ENCODE assay signal across 10 cellular contexts in the genomic region with DNA sequence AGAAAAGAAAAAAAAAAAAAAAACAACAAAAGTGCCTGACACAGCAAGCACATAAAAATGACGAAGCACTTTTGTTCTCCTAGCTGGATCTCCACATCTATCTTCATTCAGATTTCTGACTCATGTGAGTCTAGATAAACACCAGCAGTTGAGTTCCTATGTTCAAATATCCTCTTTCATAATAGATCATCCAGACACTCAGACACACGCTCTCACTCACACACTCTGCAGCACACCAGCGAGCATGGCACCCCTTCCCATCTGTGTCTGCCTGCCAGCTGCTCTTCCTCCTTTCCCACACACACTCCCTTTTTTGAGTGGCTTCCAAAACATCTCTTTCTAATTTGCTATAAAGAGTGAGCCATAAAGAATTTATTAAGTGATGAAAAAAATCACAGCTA. TPM values are rescaled to one million over a fixed set of nuclear protein-coding genes. Genes with fewer than 3 reads are reported as not detected.
DNase-seq lines count a peak whose midpoint lies in the region; ATAC-seq and TF ChIP-seq lines count a peak whose summit lies in the region.
"Had no signal": no experiment of that assay in that cellular context is flagged by ENCODE, and none has a peak within 500 bp of the region (broad histone marks: within the 10 kb centered on the region; RNA-seq: fewer than 3 reads in every experiment).

No MANE protein-coding gene starts in this region.

- peaks cover 0 to 21% of the 10 kb centered on the region in 2 donors for H3K4me1 ChIP-seq in left lung

- H3K36me3 ChIP-seq in left lung = peaks cover 0 to 48% of the 10 kb centered on the region in 2 donors

- no peaks in the 10 kb centered on the region for H3K27me3 ChIP-seq in left lung

- ATAC-seq in left lung = peak; percentile 82
- ATAC-seq in GM21723 (IDR thresholded peaks at IDR 0.05; ENCODE audit: unreplicated experiment) = no peak

- peak overlapping the region in 1 of 2 donors; percentile 75 for H3K27ac ChIP-seq in left lung

- in situ Hi-C loops in KBM-7 (cut with MboI; ENCODE audit: low pct_unique_long_range_greater_than_20kb, low sequenced_read_pairs) = no loop called here

- DNase-seq in AG08396 (ENCODE audit: low spot score) (peak; percentile 60), KBM-7 (peak; percentile 46), amniotic epithelial cell (ENCODE audit: low read depth) (peak; percentile 94), left lung (peak in 1 of 2 donors; percentile 49), NCI-H526 (lab: John Stamatoyannopoulos, UW) (no peak), DMS79 (lab: John Stamatoyannopoulos, UW) (no peak)
- no peak for DNase-seq in stimulated activated CD8-positive, alpha-beta memory T cell treated with anti-CD3 and anti-CD28 coated beads, Interleukin-4, amount 100 ng/mL, for 48 hours
- DNase-seq: activated naive CD4-positive, alpha-beta T cell treated with anti-CD3 and anti-CD28 coated beads for 36 hours; KG1 had no signal

- H3K4me3 ChIP-seq in left lung = no peak overlapping the region

- no peaks in the 10 kb centered on the region for H3K9me3 ChIP-seq in left lung

- intact Hi-C loops in left lung (cut with DNase I) = no loop called here

- no peak for TF ChIP-seq CTCF in left lung (IDR thresholded peaks at IDR 0.05)

RNA-seq across cellular contexts. Expression of gene CELF6, which starts 19.8 kb away (rescaled TPM):
- 1 to 10 TPM; 1.3 to 2.2 TPM for total RNA-seq in left lung

RNA-seq across cellular contexts. Expression of gene HEXA, which starts 36.0 kb away (rescaled TPM):
- 100 to 1,000 TPM; 184 to 193 TPM for total RNA-seq in left lung

RNA-seq across cellular contexts. Expression of gene TMEM202, which starts 58.3 kb away (rescaled TPM):
- not detected for total RNA-seq in left lung
- total RNA-seq: activated naive CD4-positive, alpha-beta T cell treated with anti-CD3 and anti-CD28 coated beads for 36 hours had no signal

Comparison
In these comparisons a context has a peak if more than half of its experiments do, and no peak if none do; other contexts are left out.
1. DNase-seq: peak in AG08396 (single experiment), KBM-7 (single experiment) and amniotic epithelial cell (single experiment); none in NCI-H526 (0 of 2), stimulated activated CD8-positive, alpha-beta memory T cell treated with anti-CD3 and anti-CD28 coated beads, Interleukin-4, amount 100 ng/mL, for 48 hours (single experiment) and DMS79 (single experiment).